In the genomic region with DNA sequence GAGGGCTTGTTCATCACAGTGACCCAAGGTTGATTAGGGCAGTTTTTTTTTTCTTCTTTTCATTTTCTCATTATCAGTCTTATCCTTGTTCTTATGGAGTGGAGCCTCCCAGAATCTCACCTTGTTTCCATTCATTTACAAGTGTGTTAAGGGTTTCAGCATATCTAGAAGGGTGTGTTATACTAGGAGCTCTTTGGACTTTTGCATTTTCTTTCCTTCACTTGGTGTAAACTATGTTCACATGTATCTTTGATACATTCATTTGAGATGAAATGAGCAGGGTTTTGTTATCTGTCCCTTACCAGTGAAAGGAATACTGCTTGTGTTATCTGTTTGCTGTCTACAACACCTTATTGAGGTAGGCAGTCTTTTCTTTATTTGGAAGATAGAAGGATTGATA, we compare ENCODE assay signal across 19 cellular contexts.
"Had no signal": no experiment of that assay in that cellular context is flagged by ENCODE, and none has a peak within 500 bp of the region (broad histone marks: within the 10 kb centered on the region; RNA-seq: fewer than 3 reads in every experiment).

No MANE protein-coding gene starts in this region.

- H3K9me2 ChIP-seq: SK-N-SH had no signal

- H3K9ac ChIP-seq: SK-N-SH had no signal

- H3K9me3 Mint-ChIP-seq: activated T-helper 2 cell treated with anti-CD3 and anti-CD28 coated beads, Interferon-gamma antibody, Interleukin-2, Interleukin-4, amounts not matched to agents 10 μg/mL and 5 μg/mL and 100 μg/mL, durations not matched to agents 14 hours and 24 hours and 36 hours; brain; naive thymus-derived CD8-positive, alpha-beta T cell had no signal

- H3K4me2 ChIP-seq: hepatocyte, SK-N-SH had no signal

- H3K36me3 Mint-ChIP-seq: brain had no signal

- H3K27ac Mint-ChIP-seq: brain, progenitor cell of endocrine pancreas had no signal

- H3K27ac ChIP-seq: hepatocyte, left ventricle myocardium inferior, sigmoid colon, tibial artery had no signal

- H3K4me3 Mint-ChIP-seq: brain had no signal

- H2AFZ ChIP-seq: hepatocyte had no signal

- H3K4me1 ChIP-seq: tibial artery had no signal

- H3K4me1 Mint-ChIP-seq: brain had no signal

- DNase-seq: activated CD4-positive, alpha-beta T cell treated with anti-CD3 and anti-CD28 coated beads, Interleukin-2, amount 50 U/mL, for 4 hours; activated naive CD4-positive, alpha-beta T cell treated with Interleukin-2 at 50 U/mL for 16 hours; aorta; effector memory CD4-positive, alpha-beta T cell; foreskin melanocyte; kidney glomerular epithelial cell; left ventricle myocardium inferior; naive thymus-derived CD8-positive, alpha-beta T cell; retina; sigmoid colon; SK-N-SH; stimulated activated CD4-positive, alpha-beta T cell treated with anti-CD3 and anti-CD28 coated beads, Interleukin-2, amount 100 ng/mL, for 48 hours; stimulated activated CD8-positive, alpha-beta memory T cell treated with anti-CD3 and anti-CD28 coated beads, Interleukin-4, amount 100 ng/mL, for 48 hours; tibial artery had no signal

- H3K27me3 Mint-ChIP-seq: brain; naive thymus-derived CD8-positive, alpha-beta T cell; progenitor cell of endocrine pancreas had no signal

- H3K27me3 ChIP-seq: hepatocyte, sigmoid colon, tibial artery had no signal

- H3K79me2 ChIP-seq: hepatocyte had no signal

- H3K4me3 ChIP-seq: hepatocyte, left ventricle myocardium inferior, sigmoid colon, tibial artery had no signal

- ATAC-seq: esophagus mucosa; naive thymus-derived CD8-positive, alpha-beta T cell had no signal

- H3K9me3 ChIP-seq: left ventricle myocardium inferior, sigmoid colon, SK-N-SH, tibial artery had no signal
